ENCODE assay signal across 10 cellular contexts in genomic region chr1:44801491-44802305, GRCh38. TPM values are rescaled to one million over a fixed set of nuclear protein-coding genes. Genes with fewer than 3 reads are reported as not detected.
A peak's percentile ranks its signal among the peaks of the same experiment; 100 is the strongest.
DNase-seq lines count a peak whose midpoint lies in the region; ATAC-seq and TF ChIP-seq lines count a peak whose summit lies in the region.
"Had no signal": no experiment of that assay in that cellular context is flagged by ENCODE, and none has a peak within 500 bp of the region (broad histone marks: within the 10 kb centered on the region; RNA-seq: fewer than 3 reads in every experiment).

No MANE protein-coding gene starts in this region.

- H3K27me3 ChIP-seq in H7 (ENCODE audit: control insufficient read depth, insufficient read depth, low read length) (peaks cover 6% of the 10 kb centered on the region; the same call in 1 of the 2 replicates), smooth muscle cell (ENCODE audit: low read depth) (no peaks in the 10 kb centered on the region)

- peak; percentile 12 to 19 for ATAC-seq in activated T-cell treated with anti-CD3 and anti-CD28 coated beads, Interleukin-2, amount 50 U/mL, for 4 hours
- ATAC-seq in HG03175 (IDR thresholded peaks at IDR 0.05; ENCODE audit: unreplicated experiment) (no peak), GM19467 (IDR thresholded peaks at IDR 0.05; ENCODE audit: unreplicated experiment) (no peak), GM18907 (IDR thresholded peaks at IDR 0.05; ENCODE audit: unreplicated experiment) (no peak)
- ATAC-seq: left colon had no signal

- peaks cover 20% of the 10 kb centered on the region for H3K4me1 ChIP-seq in smooth muscle cell (ENCODE audit: low read depth)

- peak; percentile 40 for DNase-seq in H7
- DNase-seq in activated T-cell treated with anti-CD3 and anti-CD28 coated beads, Interleukin-2, amount 50 U/mL, for 4 hours: no peak
- DNase-seq in head of caudate nucleus: peak in 30 of 42 donors; percentile 33 to 87 (median 64)
- DNase-seq in smooth muscle cell (lab: John Stamatoyannopoulos, UW; ENCODE audit: unreplicated experiment): no peak
- DNase-seq in DMS53 (lab: John Stamatoyannopoulos, UW): no peak

- H3K27ac ChIP-seq in smooth muscle cell (ENCODE audit: low read depth): peak overlapping the region; percentile 46

- no peak overlapping the region for H2AFZ ChIP-seq in smooth muscle cell (ENCODE audit: low read depth)

- no peaks in the 10 kb centered on the region for H3K9me3 ChIP-seq in smooth muscle cell (replicated peaks; ENCODE audit: low read depth)

- peaks cover 41% of the 10 kb centered on the region for H3K79me2 ChIP-seq in smooth muscle cell (ENCODE audit: low read depth)

- no peaks in the 10 kb centered on the region for H3K27me3 Mint-ChIP-seq in activated T-cell treated with anti-CD3 and anti-CD28 coated beads, Interleukin-2, amount 50 U/mL, for 4 hours (ENCODE audit: low read depth)

- peaks cover 44% of the 10 kb centered on the region for H3K4me1 Mint-ChIP-seq in activated T-cell treated with anti-CD3 and anti-CD28 coated beads, Interleukin-2, amount 50 U/mL, for 4 hours (ENCODE audit: low read depth)

- H3K36me3 ChIP-seq in H7 (replicated peaks; ENCODE audit: control insufficient read depth, insufficient read depth, low read length) (peaks cover 18% of the 10 kb centered on the region), smooth muscle cell (ENCODE audit: low read depth) (no peaks in the 10 kb centered on the region)

- H3K9me3 Mint-ChIP-seq in activated T-cell treated with anti-CD3 and anti-CD28 coated beads, Interleukin-2, amount 50 U/mL, for 4 hours: no peaks in the 10 kb centered on the region

- TF ChIP-seq CTCF in smooth muscle cell (IDR thresholded peaks at IDR 0.05; ENCODE audit: borderline replicate concordance, insufficient read depth, poor library complexity, severe bottlenecking): no peak

- peaks cover 44% of the 10 kb centered on the region for H3K36me3 Mint-ChIP-seq in activated T-cell treated with anti-CD3 and anti-CD28 coated beads, Interleukin-2, amount 50 U/mL, for 4 hours (ENCODE audit: insufficient read depth)

- H3K9ac ChIP-seq in smooth muscle cell (ENCODE audit: low read depth): peak overlapping the region; percentile 97

- peaks cover 15% of the 10 kb centered on the region for H3F3A ChIP-seq in smooth muscle cell (ENCODE audit: low read depth)

- peak overlapping the region; percentile 93 for H3K4me3 Mint-ChIP-seq in activated T-cell treated with anti-CD3 and anti-CD28 coated beads, Interleukin-2, amount 50 U/mL, for 4 hours

- H3K4me2 ChIP-seq in smooth muscle cell: peak overlapping the region; percentile 91

- WGBS in smooth muscle cell (ENCODE audit: low lambda C conversion rate): 66% methylated on average over 10 of the region's 13 CpGs

- intact Hi-C loops in head of caudate nucleus (cut with DNase I): loop anchor here (2.0 kb wide), 1 partner anchor 19 kb away; no protein-coding TSS in a partner anchor

- H3K4me3 ChIP-seq in H7 (ENCODE audit: insufficient read depth, low read depth, low read length): no peak overlapping the region
- H3K4me3 ChIP-seq in smooth muscle cell: peak overlapping the region; percentile 96

- peaks cover 36% of the 10 kb centered on the region for H4K20me1 ChIP-seq in smooth muscle cell (ENCODE audit: low read depth)

RNA-seq across cellular contexts. Expression of gene PLK3, which starts 1.5 kb away (rescaled TPM):
- 4.9 and 10.1 TPM in 2 replicates for total RNA-seq in H7 (2014; rRNA removed; shearing (Covaris generic))
- 100 to 1,000 TPM; 186 to 239 (median 203) TPM for total RNA-seq in activated T-cell treated with anti-CD3 and anti-CD28 coated beads, Interleukin-2, amount 50 U/mL, for 4 hours
- 26.2 and 42.0 TPM in 2 replicates for total RNA-seq in smooth muscle cell
- 39.7 and 71.6 TPM in 2 replicates for polyA plus RNA-seq in smooth muscle cell

RNA-seq across cellular contexts. Expression of gene DYNLT4, which starts 5.5 kb away (rescaled TPM):
- total RNA-seq in H7 (2014; rRNA removed; shearing (Covaris generic)): 1.00 TPM in 1 of 2 replicates, not detected in the other
- total RNA-seq in activated T-cell treated with anti-CD3 and anti-CD28 coated beads, Interleukin-2, amount 50 U/mL, for 4 hours: not detected
- 1.1 and 2.0 TPM in 2 replicates for total RNA-seq in smooth muscle cell
- 1.6 and 5.8 TPM in 2 replicates for polyA plus RNA-seq in smooth muscle cell
- total RNA-seq: LHCN-M2 had no signal

RNA-seq across cellular contexts. Expression of gene BTBD19, which starts 6.6 kb away (rescaled TPM):
- 0.78 and 1.4 TPM in 2 replicates for total RNA-seq in H7 (2014; rRNA removed; shearing (Covaris generic))
- 10 to 100 TPM in 1 of 3 donors, 1 to 10 TPM in 2; 8.2 to 14.0 (median 8.3) TPM for total RNA-seq in activated T-cell treated with anti-CD3 and anti-CD28 coated beads, Interleukin-2, amount 50 U/mL, for 4 hours
- 9.5 and 11.9 TPM in 2 replicates for total RNA-seq in smooth muscle cell
- polyA plus RNA-seq in smooth muscle cell: 11.0 and 27.4 TPM in 2 replicates

RNA-seq across cellular contexts. Expression of gene BEST4, which starts 13.7 kb away (rescaled TPM):
- 0.80 and 1.4 TPM in 2 replicates for total RNA-seq in H7 (2014; rRNA removed; shearing (Covaris generic))
- under 1 TPM; 0.53 to 0.63 (median 0.57) TPM for total RNA-seq in activated T-cell treated with anti-CD3 and anti-CD28 coated beads, Interleukin-2, amount 50 U/mL, for 4 hours
- 0.54 TPM in 1 of 2 replicates, not detected in the other for total RNA-seq in smooth muscle cell
- polyA plus RNA-seq in smooth muscle cell: 0.78 and 0.89 TPM in 2 replicates
- total RNA-seq: LHCN-M2 had no signal

RNA-seq across cellular contexts. Expression of gene RPS8, which starts 26.4 kb away (rescaled TPM):
- total RNA-seq in H7 (2014; rRNA removed; shearing (Covaris generic)): 3,197 and 3,561 TPM in 2 replicates
- 1,000 to 10,000 TPM; 2,825 to 3,013 (median 2,945) TPM for total RNA-seq in activated T-cell treated with anti-CD3 and anti-CD28 coated beads, Interleukin-2, amount 50 U/mL, for 4 hours
- 2,002 and 2,330 TPM in 2 replicates for total RNA-seq in smooth muscle cell
- 478 and 530 TPM in 2 replicates for polyA plus RNA-seq in smooth muscle cell

Comparison
In these comparisons a context has a peak if more than half of its experiments do, and no peak if none do; other contexts are left out.
1. DNase-seq: peak in H7 (single experiment) and head of caudate nucleus (30 of 42); none in activated T-cell treated with anti-CD3 and anti-CD28 coated beads, Interleukin-2, amount 50 U/mL, for 4 hours (single experiment), smooth muscle cell (single experiment) and DMS53 (single experiment).
2. ATAC-seq: peak in activated T-cell treated with anti-CD3 and anti-CD28 coated beads, Interleukin-2, amount 50 U/mL, for 4 hours (2 of 2); none in HG03175 (single experiment), GM19467 (single experiment) and GM18907 (single experiment).